In genomic region chr19:38841787-38842438, GRCh38 we compare ENCODE assay signal across 11 cellular contexts.
DNase-seq lines count a peak whose midpoint lies in the region; ATAC-seq and TF ChIP-seq lines count a peak whose summit lies in the region.
"Had no signal": no experiment of that assay in that cellular context is flagged by ENCODE, and none has a peak within 500 bp of the region (broad histone marks: within the 10 kb centered on the region; RNA-seq: fewer than 3 reads in every experiment).

No MANE protein-coding gene starts in this region.

- peak; percentile 59 for ATAC-seq in central memory CD8-positive, alpha-beta T cell (replicated peaks; ENCODE audit: extremely low read depth, poor library complexity, severe bottlenecking)
- no peak for ATAC-seq in stimulated activated memory B cell treated with anti-CD40 and anti-IgM and Interleukin-4, amounts not matched to agents 10 μg/mL and 1 μg/mL and 100 μg/mL, for 72 hours

- peak overlapping the region; percentile 89 for H3K27ac Mint-ChIP-seq in central memory CD8-positive, alpha-beta T cell (ENCODE audit: low read depth)
- H3K27ac Mint-ChIP-seq in stimulated activated memory B cell treated with anti-CD40 and anti-IgM and Interleukin-4, amounts not matched to agents 10 μg/mL and 1 μg/mL and 100 μg/mL, for 72 hours, result peak overlapping the region; percentile 68

- peak overlapping the region; percentile 73 for H3K4me3 Mint-ChIP-seq in central memory CD8-positive, alpha-beta T cell
- H3K4me3 Mint-ChIP-seq in stimulated activated memory B cell treated with anti-CD40 and anti-IgM and Interleukin-4, amounts not matched to agents 10 μg/mL and 1 μg/mL and 100 μg/mL, for 72 hours, result no peak overlapping the region

- DNase-seq in DMS53 (lab: John Stamatoyannopoulos, UW) (peak; percentile 65), DMS53 treated with DMSO at 0.1 percent for 48 hours (lab: John Stamatoyannopoulos, UW; ENCODE audit: unreplicated experiment) (no peak), GM10266 (ENCODE audit: extremely low spot score) (no peak), NOMO-1 treated with dmso at 0.1 percent for 144 hours (lab: John Stamatoyannopoulos, UW; ENCODE audit: unreplicated experiment) (no peak), cerebellar nuclear complex (lab: John Stamatoyannopoulos, UW) (no peak)
- DNase-seq in activated CD4-positive, alpha-beta T cell treated with anti-CD3 and anti-CD28 coated beads, Interleukin-2, amount 50 U/mL, for 1 hour, result peak; percentile 70
- peak; percentile 38 to 40 for DNase-seq in central memory CD8-positive, alpha-beta T cell (ENCODE audit: low spot score in 2 of 2)
- DNase-seq: 8988T, MM.1S, tibial artery had no signal

- H3K9me3 Mint-ChIP-seq in central memory CD8-positive, alpha-beta T cell, result no peaks in the 10 kb centered on the region
- H3K9me3 Mint-ChIP-seq in stimulated activated memory B cell treated with anti-CD40 and anti-IgM and Interleukin-4, amounts not matched to agents 10 μg/mL and 1 μg/mL and 100 μg/mL, for 72 hours, result no peaks in the 10 kb centered on the region

- no peaks in the 10 kb centered on the region for H3K27me3 Mint-ChIP-seq in central memory CD8-positive, alpha-beta T cell
- H3K27me3 Mint-ChIP-seq in stimulated activated memory B cell treated with anti-CD40 and anti-IgM and Interleukin-4, amounts not matched to agents 10 μg/mL and 1 μg/mL and 100 μg/mL, for 72 hours, result no peaks in the 10 kb centered on the region

- TF ChIP-seq CTCF in GM10266 (IDR thresholded peaks at IDR 0.05; ENCODE audit: control insufficient read depth, insufficient read depth, low read depth, missing control alignments), result no peak

- peaks cover 70% of the 10 kb centered on the region for H3K4me1 Mint-ChIP-seq in central memory CD8-positive, alpha-beta T cell
- peaks cover 70% of the 10 kb centered on the region for H3K4me1 Mint-ChIP-seq in stimulated activated memory B cell treated with anti-CD40 and anti-IgM and Interleukin-4, amounts not matched to agents 10 μg/mL and 1 μg/mL and 100 μg/mL, for 72 hours

- peaks cover 95% of the 10 kb centered on the region for H3K36me3 Mint-ChIP-seq in central memory CD8-positive, alpha-beta T cell (ENCODE audit: insufficient read depth)
- peaks cover 87% of the 10 kb centered on the region for H3K36me3 Mint-ChIP-seq in stimulated activated memory B cell treated with anti-CD40 and anti-IgM and Interleukin-4, amounts not matched to agents 10 μg/mL and 1 μg/mL and 100 μg/mL, for 72 hours

Comparison
In these comparisons a context has a peak if more than half of its experiments do, and no peak if none do; other contexts are left out.
1. DNase-seq: peak in DMS53 (single experiment), activated CD4-positive, alpha-beta T cell treated with anti-CD3 and anti-CD28 coated beads, Interleukin-2, amount 50 U/mL, for 1 hour (single experiment) and central memory CD8-positive, alpha-beta T cell (2 of 2); none in DMS53 treated with DMSO at 0.1 percent for 48 hours (single experiment), GM10266 (single experiment), NOMO-1 treated with dmso at 0.1 percent for 144 hours (single experiment) and cerebellar nuclear complex (0 of 2).